In the genomic region with DNA sequence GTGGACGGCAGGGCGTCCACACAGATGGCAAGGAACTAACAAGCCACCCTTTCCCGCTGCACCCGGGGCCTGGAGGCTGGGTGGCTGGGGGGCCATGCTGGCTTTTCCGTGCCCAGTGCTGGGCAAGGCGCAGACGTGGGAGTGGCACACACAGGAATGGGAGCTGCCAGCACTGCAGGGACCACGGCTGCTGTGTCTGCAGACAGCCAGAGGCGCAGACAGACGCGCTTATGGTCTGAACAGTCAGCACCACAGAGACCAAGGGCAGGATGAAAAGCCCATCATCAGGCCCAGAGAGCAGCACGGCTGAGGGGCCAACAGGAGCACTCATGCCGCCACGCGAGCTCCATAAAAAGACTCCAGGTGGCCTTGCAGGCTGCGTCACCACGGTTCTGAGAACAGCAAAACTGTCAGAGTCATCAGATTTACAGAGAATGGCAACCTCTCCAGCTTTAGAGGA, we compare ENCODE assay signal across 20 cellular contexts. TPM values are rescaled to one million over a fixed set of nuclear protein-coding genes. Genes with fewer than 3 reads are reported as not detected.
DNase-seq lines count a peak whose midpoint lies in the region; TF ChIP-seq lines count a peak whose summit lies in the region.
"Had no signal": no experiment of that assay in that cellular context is flagged by ENCODE, and none has a peak within 500 bp of the region (broad histone marks: within the 10 kb centered on the region; RNA-seq: fewer than 3 reads in every experiment).

No MANE protein-coding gene starts in this region.

- no peak overlapping the region for H3K4me3 Mint-ChIP-seq in brain
- no peak overlapping the region for H3K4me3 Mint-ChIP-seq in nephron progenitor cell
- H3K4me3 Mint-ChIP-seq: activated CD4-positive, alpha-beta memory T cell treated with anti-CD3 and anti-CD28 coated beads for 36 hours; naive B cell had no signal

- DNase-seq in NCI-H1417 (lab: John Stamatoyannopoulos, UW) (peak in 2 of 3 experiments; percentile 17 to 77), NCI-H1417 treated with DMSO at 0.1 percent for 48 hours (lab: John Stamatoyannopoulos, UW) (no peak), NCI-H1092 (lab: John Stamatoyannopoulos, UW) (peak; percentile 11), nephron progenitor cell (no peak), H4 (ENCODE audit: low spot score) (no peak)
- no peak for DNase-seq in activated effector memory CD4-positive, alpha-beta T cell treated with Interleukin-2 at 50 U/mL for 16 hours
- no peak for DNase-seq in NK-92 treated with Interleukin-12 subunit alpha and Interleukin-12 subunit beta, amount 100 ng/mL, for 24 hours (lab: John Stamatoyannopoulos, UW)
- DNase-seq: activated CD4-positive, alpha-beta memory T cell treated with anti-CD3 and anti-CD28 coated beads for 36 hours; activated naive CD4-positive, alpha-beta T cell treated with Interleukin-2 at 50 U/mL for 16 hours; islet precursor cell; naive B cell; NCI-H1436 treated with DMSO at 0.1 percent for 48 hours; NCI-H510A treated with DMSO at 0.1 percent for 48 hours; SHP77; upper lobe of left lung had no signal

- H3K36me3 Mint-ChIP-seq in brain (peaks cover 27% of the 10 kb centered on the region), nephron progenitor cell (ENCODE audit: low read depth) (peaks cover 44% of the 10 kb centered on the region)
- H3K36me3 Mint-ChIP-seq: naive B cell had no signal

- H3K27ac Mint-ChIP-seq in brain (peak overlapping the region in 4 of 5 experiments; percentile 53 to 84 (median 74)), nephron progenitor cell (peak overlapping the region; percentile 91)
- H3K27ac Mint-ChIP-seq: activated CD4-positive, alpha-beta memory T cell treated with anti-CD3 and anti-CD28 coated beads for 36 hours had no signal

- H3K9me3 Mint-ChIP-seq in brain = no peaks in the 10 kb centered on the region
- no peaks in the 10 kb centered on the region for H3K9me3 Mint-ChIP-seq in nephron progenitor cell
- H3K9me3 Mint-ChIP-seq: activated CD4-positive, alpha-beta memory T cell treated with anti-CD3 and anti-CD28 coated beads for 36 hours; naive B cell had no signal

- no peak for TF ChIP-seq CTCF in brain (conservative IDR thresholded peaks at IDR 0.05)
- no peak for TF ChIP-seq CTCF in nephron progenitor cell (IDR thresholded peaks at IDR 0.05)

- H3K4me1 Mint-ChIP-seq in brain (no peaks in the 10 kb centered on the region), nephron progenitor cell (peaks cover 16% of the 10 kb centered on the region)

- H3K27me3 Mint-ChIP-seq in brain (no peaks in the 10 kb centered on the region), nephron progenitor cell (ENCODE audit: low read depth, poor library complexity) (no peaks in the 10 kb centered on the region)
- H3K27me3 Mint-ChIP-seq: activated CD4-positive, alpha-beta memory T cell treated with anti-CD3 and anti-CD28 coated beads for 36 hours; naive B cell had no signal

RNA-seq across cellular contexts. Expression of a gene that starts 24.0 kb away (rescaled TPM):
- polyA plus RNA-seq in brain (ENCODE audit: insufficient read depth, low read depth, low replicate concordance) = 8.3 TPM
- total RNA-seq in H4 (2014; rRNA removed; shearing (Covaris generic)) = not detected in 2 replicates
- total RNA-seq: activated CD4-positive, alpha-beta memory T cell treated with anti-CD3 and anti-CD28 coated beads for 36 hours; lung microvascular endothelial cell; T-helper 1 cell treated with Interleukin-12 subunit alpha and Interleukin-12 subunit beta and Interleukin-4 antibody, amounts not matched to agents 30 ng/mL and 1 ng/mL, for 36 hours had no signal
- polyA plus RNA-seq: BJ had no signal

RNA-seq across cellular contexts. Expression of a gene that starts 26.6 kb away (rescaled TPM):
- 83.1 TPM for polyA plus RNA-seq in brain (ENCODE audit: insufficient read depth, low read depth, low replicate concordance)
- total RNA-seq in H4 (2014; rRNA removed; shearing (Covaris generic)) = not detected in 2 replicates
- total RNA-seq: activated CD4-positive, alpha-beta memory T cell treated with anti-CD3 and anti-CD28 coated beads for 36 hours; HT1080; T-helper 1 cell treated with Interleukin-12 subunit alpha and Interleukin-12 subunit beta and Interleukin-4 antibody, amounts not matched to agents 30 ng/mL and 1 ng/mL, for 36 hours had no signal

RNA-seq across cellular contexts. Expression of a gene that starts 31.2 kb away (rescaled TPM):
- 8.3 TPM for polyA plus RNA-seq in brain (ENCODE audit: insufficient read depth, low read depth, low replicate concordance)
- total RNA-seq in H4 (2014; rRNA removed; shearing (Covaris generic)) = not detected in 2 replicates
- total RNA-seq: HT1080 had no signal

RNA-seq across cellular contexts. Expression of a gene that starts 45.6 kb away (rescaled TPM):
- 21.6 TPM for polyA plus RNA-seq in brain (ENCODE audit: insufficient read depth, low read depth, low replicate concordance)
- total RNA-seq in H4 (2014; rRNA removed; shearing (Covaris generic)) = 5.6 and 7.0 TPM in 2 replicates

Comparison
In these comparisons a context has a peak if more than half of its experiments do, and no peak if none do; other contexts are left out.
1. DNase-seq: peak in NCI-H1417 (2 of 3) and NCI-H1092 (single experiment); none in NCI-H1417 treated with DMSO at 0.1 percent for 48 hours (single experiment), nephron progenitor cell (single experiment), activated effector memory CD4-positive, alpha-beta T cell treated with Interleukin-2 at 50 U/mL for 16 hours (single experiment), NK-92 treated with Interleukin-12 subunit alpha and Interleukin-12 subunit beta, amount 100 ng/mL, for 24 hours (single experiment) and H4 (single experiment).